17 cellular contexts compared by ENCODE assay signal in the genomic region with DNA sequence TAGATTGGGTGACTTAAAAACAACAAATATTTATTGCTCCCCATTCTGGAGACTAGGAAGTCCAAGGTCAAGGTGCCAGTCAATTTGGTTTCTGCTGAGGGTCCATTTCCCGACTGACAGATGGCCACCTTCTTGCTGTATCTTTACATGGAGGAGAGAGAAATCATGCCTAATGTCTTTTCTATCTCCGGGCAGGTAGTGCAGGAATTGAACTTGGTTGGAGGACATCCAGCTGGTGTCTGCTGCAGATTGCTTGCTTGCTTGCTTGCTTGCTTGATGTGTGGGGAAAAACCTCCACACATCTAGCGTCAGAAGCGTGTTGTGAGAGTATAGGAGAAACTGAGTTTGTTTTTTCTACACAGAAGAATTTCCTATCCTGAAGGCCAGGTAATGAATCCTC.
DNase-seq lines count a peak whose midpoint lies in the region; ATAC-seq and TF ChIP-seq lines count a peak whose summit lies in the region.
"Had no signal": no experiment of that assay in that cellular context is flagged by ENCODE, and none has a peak within 500 bp of the region (broad histone marks: within the 10 kb centered on the region; RNA-seq: fewer than 3 reads in every experiment).

No MANE protein-coding gene starts in this region.

- H3K4me3 ChIP-seq in neural cell (ENCODE audit: low read length) (no peak overlapping the region), HAP-1 (no peak overlapping the region)
- H3K4me3 ChIP-seq: BLaER1 treated with 17β-estradiol and CSF1 and Interleukin-3, amounts not matched to agents 10 nM and 100 nM; GM12878 had no signal

- H3K9ac ChIP-seq in neural cell (ENCODE audit: low read length) = no peak overlapping the region
- H3K9ac ChIP-seq: BLaER1 treated with 17β-estradiol and CSF1 and Interleukin-3, amounts not matched to agents 10 nM and 100 nM had no signal

- ATAC-seq in GM21447 (IDR thresholded peaks at IDR 0.05; ENCODE audit: unreplicated experiment) = no peak
- ATAC-seq: CD8-positive, alpha-beta T cell; GM12878 had no signal

- TF ChIP-seq CTCF in neural cell (IDR thresholded peaks at IDR 0.05; ENCODE audit: poor library complexity, severe bottlenecking) = no peak

- peak; percentile 0 for DNase-seq in Ammon's horn (ENCODE audit: low spot score)
- DNase-seq in G401 (ENCODE audit: low spot score) = peak; percentile 74
- DNase-seq in HAP-1 (ENCODE audit: low spot score in 2 of 2) = no peak
- DNase-seq in KG1 (lab: John Stamatoyannopoulos, UW) = no peak
- DNase-seq: 8988T; ACHN; Caco-2; Calu3; CD4-positive, alpha-beta T cell; CD8-positive, alpha-beta T cell; DMS79 treated with DMSO at 0.1 percent for 48 hours; GDM1 had no signal

- no peaks in the 10 kb centered on the region for H3K36me3 ChIP-seq in neural cell (ENCODE audit: insufficient read depth, low read length)
- no peaks in the 10 kb centered on the region for H3K36me3 ChIP-seq in HAP-1 (replicated peaks)
- H3K36me3 ChIP-seq: BLaER1 treated with 17β-estradiol and CSF1 and Interleukin-3, amounts not matched to agents 10 nM and 100 nM had no signal

- no peak for TF ChIP-seq EP300 in neural cell (conservative IDR thresholded peaks at IDR 0.05; ENCODE audit: poor library complexity, severe bottlenecking)

- no peaks in the 10 kb centered on the region for H3F3A ChIP-seq in neural cell (ENCODE audit: insufficient read depth, low read length, poor library complexity, severe bottlenecking)

- H3K27ac ChIP-seq in neural cell (ENCODE audit: low read length) = peak overlapping the region; percentile 5
- H3K27ac ChIP-seq: BLaER1 treated with 17β-estradiol and CSF1 and Interleukin-3, amounts not matched to agents 10 nM and 100 nM; C4-2B had no signal

- no peaks in the 10 kb centered on the region for H4K20me1 ChIP-seq in neural cell (ENCODE audit: insufficient read depth)
- H4K20me1 ChIP-seq: BLaER1 treated with 17β-estradiol and CSF1 and Interleukin-3, amounts not matched to agents 10 nM and 100 nM had no signal

- no peaks in the 10 kb centered on the region for H3K27me3 ChIP-seq in neural cell (ENCODE audit: insufficient read depth, low read depth, low read length)
- no peaks in the 10 kb centered on the region for H3K27me3 ChIP-seq in HAP-1 (ENCODE audit: low read depth)
- H3K27me3 ChIP-seq: BLaER1 treated with 17β-estradiol and CSF1 and Interleukin-3, amounts not matched to agents 10 nM and 100 nM had no signal

- peaks cover 7% of the 10 kb centered on the region for H3K79me2 ChIP-seq in neural cell (replicated peaks; ENCODE audit: insufficient read depth, low read length)

- no peak overlapping the region for H3K4me2 ChIP-seq in neural cell (ENCODE audit: low read length)
- H3K4me2 ChIP-seq: BLaER1 treated with 17β-estradiol and CSF1 and Interleukin-3, amounts not matched to agents 10 nM and 100 nM had no signal

- H3K9me3 ChIP-seq in neural cell (ENCODE audit: low read length) (no peaks in the 10 kb centered on the region), HAP-1 (no peaks in the 10 kb centered on the region)
- H3K9me3 ChIP-seq: Caco-2 had no signal

- no peaks in the 10 kb centered on the region for H3K4me1 ChIP-seq in HAP-1
- H3K4me1 ChIP-seq: BLaER1 treated with 17β-estradiol and CSF1 and Interleukin-3, amounts not matched to agents 10 nM and 100 nM; Caco-2 had no signal

- no peak overlapping the region for H2AFZ ChIP-seq in neural cell (ENCODE audit: low read depth, low read length)

- in situ Hi-C loops in G401 (cut with HindIII; ENCODE audit: low sequenced_read_pairs) (no loop called here), HAP-1 (cut with MboI; ENCODE audit: low sequenced_read_pairs) (no loop called here)

- no peak for TF ChIP-seq RAD21 in neural cell (conservative IDR thresholded peaks at IDR 0.05)

- H3K9me2 ChIP-seq in neural cell (ENCODE audit: insufficient read depth, low read length) = no peaks in the 10 kb centered on the region

TF ChIP-seq in neural cell, 6 proteins besides CTCF, POLR2A, EP300 and RAD21:
- TF ChIP-seq POLR2AphosphoS5 (IDR thresholded peaks at IDR 0.05) = no peak
- TF ChIP-seq TAF1 (IDR thresholded peaks at IDR 0.05; ENCODE audit: low read depth) = no peak
- TF ChIP-seq EZH2 (IDR thresholded peaks at IDR 0.05; ENCODE audit: borderline replicate concordance, insufficient read depth, low read length, poor library complexity, severe bottlenecking) = no peak
- TF ChIP-seq, protein P1, sequence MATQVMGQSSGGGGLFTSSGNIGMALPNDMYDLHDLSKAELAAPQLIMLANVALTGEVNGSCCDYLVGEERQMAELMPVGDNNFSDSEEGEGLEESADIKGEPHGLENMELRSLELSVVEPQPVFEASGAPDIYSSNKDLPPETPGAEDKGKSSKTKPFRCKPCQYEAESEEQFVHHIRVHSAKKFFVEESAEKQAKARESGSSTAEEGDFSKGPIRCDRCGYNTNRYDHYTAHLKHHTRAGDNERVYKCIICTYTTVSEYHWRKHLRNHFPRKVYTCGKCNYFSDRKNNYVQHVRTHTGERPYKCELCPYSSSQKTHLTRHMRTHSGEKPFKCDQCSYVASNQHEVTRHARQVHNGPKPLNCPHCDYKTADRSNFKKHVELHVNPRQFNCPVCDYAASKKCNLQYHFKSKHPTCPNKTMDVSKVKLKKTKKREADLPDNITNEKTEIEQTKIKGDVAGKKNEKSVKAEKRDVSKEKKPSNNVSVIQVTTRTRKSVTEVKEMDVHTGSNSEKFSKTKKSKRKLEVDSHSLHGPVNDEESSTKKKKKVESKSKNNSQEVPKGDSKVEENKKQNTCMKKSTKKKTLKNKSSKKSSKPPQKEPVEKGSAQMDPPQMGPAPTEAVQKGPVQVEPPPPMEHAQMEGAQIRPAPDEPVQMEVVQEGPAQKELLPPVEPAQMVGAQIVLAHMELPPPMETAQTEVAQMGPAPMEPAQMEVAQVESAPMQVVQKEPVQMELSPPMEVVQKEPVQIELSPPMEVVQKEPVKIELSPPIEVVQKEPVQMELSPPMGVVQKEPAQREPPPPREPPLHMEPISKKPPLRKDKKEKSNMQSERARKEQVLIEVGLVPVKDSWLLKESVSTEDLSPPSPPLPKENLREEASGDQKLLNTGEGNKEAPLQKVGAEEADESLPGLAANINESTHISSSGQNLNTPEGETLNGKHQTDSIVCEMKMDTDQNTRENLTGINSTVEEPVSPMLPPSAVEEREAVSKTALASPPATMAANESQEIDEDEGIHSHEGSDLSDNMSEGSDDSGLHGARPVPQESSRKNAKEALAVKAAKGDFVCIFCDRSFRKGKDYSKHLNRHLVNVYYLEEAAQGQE (IDR thresholded peaks at IDR 0.05; ENCODE audit: borderline replicate concordance) = no peak
- TF ChIP-seq SMC3 (conservative IDR thresholded peaks at IDR 0.05; ENCODE audit: poor library complexity) = no peak
- no peak for TF ChIP-seq MXI1 (conservative IDR thresholded peaks at IDR 0.05; ENCODE audit: poor library complexity, severe bottlenecking)

Comparison
In these comparisons a context has a peak if more than half of its experiments do, and no peak if none do; other contexts are left out.
1. DNase-seq: peak in Ammon's horn (single experiment) and G401 (single experiment); none in HAP-1 (0 of 2) and KG1 (single experiment).